ENCODE assay signal across 8 cellular contexts in genomic region chr19:19404879-19405860, GRCh38. TPM values are rescaled to one million over a fixed set of nuclear protein-coding genes. Genes with fewer than 3 reads are reported as not detected.
DNase-seq lines count a peak whose midpoint lies in the region; ATAC-seq and TF ChIP-seq lines count a peak whose summit lies in the region.

A gene with protein sequence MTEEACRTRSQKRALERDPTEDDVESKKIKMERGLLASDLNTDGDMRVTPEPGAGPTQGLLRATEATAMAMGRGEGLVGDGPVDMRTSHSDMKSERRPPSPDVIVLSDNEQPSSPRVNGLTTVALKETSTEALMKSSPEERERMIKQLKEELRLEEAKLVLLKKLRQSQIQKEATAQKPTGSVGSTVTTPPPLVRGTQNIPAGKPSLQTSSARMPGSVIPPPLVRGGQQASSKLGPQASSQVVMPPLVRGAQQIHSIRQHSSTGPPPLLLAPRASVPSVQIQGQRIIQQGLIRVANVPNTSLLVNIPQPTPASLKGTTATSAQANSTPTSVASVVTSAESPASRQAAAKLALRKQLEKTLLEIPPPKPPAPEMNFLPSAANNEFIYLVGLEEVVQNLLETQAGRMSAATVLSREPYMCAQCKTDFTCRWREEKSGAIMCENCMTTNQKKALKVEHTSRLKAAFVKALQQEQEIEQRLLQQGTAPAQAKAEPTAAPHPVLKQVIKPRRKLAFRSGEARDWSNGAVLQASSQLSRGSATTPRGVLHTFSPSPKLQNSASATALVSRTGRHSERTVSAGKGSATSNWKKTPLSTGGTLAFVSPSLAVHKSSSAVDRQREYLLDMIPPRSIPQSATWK (plus strand): TSS chr19:19405675. CDS start chr19:19465346, 59,671 bp downstream.

- no peaks in the 10 kb centered on the region for H3K36me3 ChIP-seq in iPS-20b (ENCODE audit: insufficient read depth, low read depth, low read length)

- H3K4me3 ChIP-seq in iPS-20b (ENCODE audit: low read length): peak within 1 kb of the TSS; percentile 98
- peak within 1 kb of the TSS; percentile 68 to 99 (median 97) for H3K4me3 ChIP-seq in skin epidermis

- DNase-seq in A172 (ENCODE audit: low spot score) (peak; percentile 80), NCI-H2107 treated with DMSO at 0.1 percent for 48 hours (lab: John Stamatoyannopoulos, UW; ENCODE audit: unreplicated experiment) (peak; percentile 36), T47D (ENCODE audit: low read depth in 1 of 2, low spot score in 1 of 2) (peak; percentile 34 to 93)

- in situ Hi-C loops in T47D (cut with HindIII; ENCODE audit: low pct_unique_long_range_greater_than_20kb, low sequenced_read_pairs): no loop called here

- peaks cover 34% of the 10 kb centered on the region for H3K4me1 ChIP-seq in iPS-20b (ENCODE audit: insufficient read depth, low read length)

- H3K9me3 ChIP-seq in iPS-20b (ENCODE audit: insufficient read depth, low read depth, low read length): no peaks in the 10 kb centered on the region

- peak; percentile 34 for TF ChIP-seq CTCF in VCaP (conservative IDR thresholded peaks at IDR 0.05)

- H3K9ac ChIP-seq in iPS-20b (ENCODE audit: low read depth, low read length): peak within 1 kb of the TSS; percentile 91; the same call in 1 of the 2 replicates

- H3K27ac ChIP-seq in VCaP: peak within 1 kb of the TSS; percentile 77
- peak within 1 kb of the TSS; percentile 17 for H3K27ac ChIP-seq in iPS-20b (ENCODE audit: low read length)
- H3K27ac ChIP-seq in skin epidermis: peak within 1 kb of the TSS; percentile 84 to 97 (median 93)

- ATAC-seq in GM18511 (IDR thresholded peaks at IDR 0.05; ENCODE audit: unreplicated experiment) (peak; percentile 70), HG03039 (IDR thresholded peaks at IDR 0.05; ENCODE audit: unreplicated experiment) (peak; percentile 65)

- peaks cover 10% of the 10 kb centered on the region; the same call in 1 of the 2 replicates for H3K27me3 ChIP-seq in iPS-20b (ENCODE audit: insufficient read depth, low read length)

RNA-seq across cellular contexts. Expression of the gene that starts here (rescaled TPM):
- 62.1 and 84.0 TPM in 2 replicates for total RNA-seq in A172 (2014; rRNA removed; shearing (Covaris generic))

Comparison
In these comparisons a context has a peak if more than half of its experiments do, and no peak if none do; other contexts are left out.
1. Peak in every context shown above with its lines: DNase-seq, ATAC-seq, H3K4me3 ChIP-seq and H3K27ac ChIP-seq.
2. H3K27ac ChIP-seq: peak in every context shown above with its lines; median percentile 93 in skin epidermis; 77 in VCaP; 17 in iPS-20b.